In the genomic region with DNA sequence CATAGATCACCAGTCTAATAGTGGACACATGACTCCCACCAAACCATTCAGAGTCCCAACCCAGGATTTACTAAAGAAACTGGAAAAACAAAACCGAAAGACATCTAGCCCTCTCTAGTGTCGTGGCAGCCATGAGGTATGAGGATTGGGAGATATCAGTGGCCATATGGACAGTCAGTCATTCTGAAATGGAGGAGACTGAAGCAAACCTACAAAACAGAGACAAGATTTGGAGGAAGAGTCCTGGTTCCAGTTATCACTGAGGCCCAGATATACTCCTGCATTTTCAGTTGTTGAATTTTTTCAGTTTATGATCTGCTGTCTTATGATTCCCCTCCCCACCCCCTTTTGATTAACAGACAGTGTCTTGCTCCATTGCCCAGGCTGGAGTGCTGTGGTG, we compare ENCODE assay signal across 22 cellular contexts.
"Had no signal": no experiment of that assay in that cellular context is flagged by ENCODE, and none has a peak within 500 bp of the region (broad histone marks: within the 10 kb centered on the region; RNA-seq: fewer than 3 reads in every experiment).

No MANE protein-coding gene starts in this region.

- H2AFZ ChIP-seq: neural progenitor cell had no signal

- FAIRE-seq: frontal cortex, urothelium cell line had no signal

- DNase-seq: effector memory CD8-positive, alpha-beta T cell; heart left ventricle; hippocampal formation; left colon; left ventricle myocardium superior; mesenchymal stem cell; midbrain; nucleus accumbens; ovary; sigmoid colon; stimulated activated CD4-positive, alpha-beta T cell treated with anti-CD3 and anti-CD28 coated beads, Interleukin-2, amount 100 ng/mL, for 48 hours; stimulated activated naive CD8-positive, alpha-beta T cell treated with anti-CD3 and anti-CD28 coated beads, Interleukin-15, Interleukin-2, amounts not matched to agents 100 U/mL and 50 U/mL, for 24 hours; thyroid gland had no signal

- H3K9me3 Mint-ChIP-seq: effector memory CD8-positive, alpha-beta T cell; natural killer cell treated with Interleukin-12 subunit alpha and Interleukin-12 subunit beta and Interleukin-15 and Interleukin-18, amount 100 ng/mL, for 72 hours; neural progenitor cell; type B pancreatic cell had no signal

- H3K27ac ChIP-seq: heart left ventricle, neural progenitor cell, ovary, right atrium auricular region, sigmoid colon, suprapubic skin, thyroid gland had no signal

- H3K36me3 Mint-ChIP-seq: natural killer cell treated with Interleukin-12 subunit alpha and Interleukin-12 subunit beta and Interleukin-15 and Interleukin-18, amount 100 ng/mL, for 72 hours; neural progenitor cell; type B pancreatic cell had no signal

- H3K9ac ChIP-seq: neural progenitor cell had no signal

- H3K4me2 ChIP-seq: neural progenitor cell, smooth muscle cell had no signal

- ATAC-seq: effector memory CD8-positive, alpha-beta T cell; heart left ventricle; left colon; left ventricle myocardium superior; natural killer cell treated with Interleukin-12 subunit alpha and Interleukin-12 subunit beta and Interleukin-15 and Interleukin-18, amount 100 ng/mL, for 72 hours; stimulated activated naive CD8-positive, alpha-beta T cell treated with anti-CD3 and anti-CD28 coated beads, Interleukin-15, Interleukin-2, amounts not matched to agents 100 U/mL and 50 U/mL, for 24 hours had no signal

- H3K27me3 ChIP-seq: heart left ventricle, ovary, right atrium auricular region, suprapubic skin, thyroid gland had no signal

- H3K9me3 ChIP-seq: heart left ventricle, ovary, right atrium auricular region, sigmoid colon, suprapubic skin, thyroid gland had no signal

- H3K36me3 ChIP-seq: heart left ventricle, neural progenitor cell, ovary, right atrium auricular region, sigmoid colon, suprapubic skin, thyroid gland had no signal

- H3K4me3 Mint-ChIP-seq: effector memory CD8-positive, alpha-beta T cell; natural killer cell treated with Interleukin-12 subunit alpha and Interleukin-12 subunit beta and Interleukin-15 and Interleukin-18, amount 100 ng/mL, for 72 hours; neural progenitor cell; type B pancreatic cell had no signal

- H3K27ac Mint-ChIP-seq: effector memory CD8-positive, alpha-beta T cell; natural killer cell treated with Interleukin-12 subunit alpha and Interleukin-12 subunit beta and Interleukin-15 and Interleukin-18, amount 100 ng/mL, for 72 hours; neural progenitor cell; type B pancreatic cell had no signal

- H3K4me3 ChIP-seq: heart left ventricle, lung, neural progenitor cell, ovary, right atrium auricular region, sigmoid colon, smooth muscle cell, suprapubic skin, thyroid gland had no signal

- H3K4me1 ChIP-seq: neural progenitor cell had no signal
